Comparison of ENCODE assay signal across 8 cellular contexts in the genomic region with DNA sequence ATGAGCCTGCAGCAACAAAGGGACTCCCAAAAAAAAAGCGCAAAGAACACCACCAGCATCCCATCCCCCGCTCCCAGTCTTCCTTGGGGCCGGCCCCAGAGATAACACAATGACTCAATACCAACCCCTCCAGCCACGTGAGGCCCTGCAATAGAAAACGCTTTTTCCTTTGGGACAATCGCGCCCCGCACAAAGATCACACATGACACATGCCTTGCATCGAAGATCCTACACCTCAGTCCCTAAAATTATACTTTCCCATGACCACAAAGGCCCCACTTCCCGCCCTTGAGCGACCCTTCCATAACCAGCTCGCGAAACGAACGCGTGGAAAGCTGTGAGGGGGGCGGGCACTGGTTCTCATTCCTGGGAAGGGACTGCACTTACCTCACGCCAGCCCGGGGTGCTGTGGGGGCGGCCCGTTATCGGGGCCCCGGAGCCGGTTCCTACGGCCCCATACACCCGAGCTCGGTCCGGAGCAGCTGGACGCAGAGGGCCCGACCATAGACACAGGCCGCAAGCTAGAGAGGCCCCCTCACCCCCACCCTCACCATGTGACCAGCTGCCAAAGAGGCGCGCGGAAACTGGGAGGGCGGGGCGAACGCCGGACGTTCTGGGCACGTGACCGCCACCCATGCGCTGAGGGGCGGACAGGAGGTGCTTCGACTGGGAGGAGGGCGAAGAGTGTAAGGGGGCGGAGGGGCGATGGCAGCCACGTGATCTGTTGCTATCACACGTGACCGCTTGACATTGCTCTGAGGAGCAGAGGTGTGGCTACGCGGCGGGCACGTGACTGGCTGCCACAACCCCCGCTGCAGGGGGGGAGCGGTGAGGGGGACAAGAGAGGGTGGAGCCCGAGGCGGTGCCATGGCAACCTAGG. TPM values are rescaled to one million over a fixed set of nuclear protein-coding genes. Genes with fewer than 3 reads are reported as not detected.
DNase-seq lines count a peak whose midpoint lies in the region; ATAC-seq lines count a peak whose summit lies in the region.

Gene CDK4, minus strand, starts transcription at position 523 of the 880 bp plus-strand sequence. CDS start 593 bp downstream, outside the sequence.

- H3K27me3 Mint-ChIP-seq in effector memory CD8-positive, alpha-beta T cell: no peaks in the 10 kb centered on the region

- peak within 1 kb of the TSS; percentile 84 to 96 for H3K4me3 Mint-ChIP-seq in effector memory CD8-positive, alpha-beta T cell

- peaks cover 41% of the 10 kb centered on the region for H3K36me3 Mint-ChIP-seq in effector memory CD8-positive, alpha-beta T cell (ENCODE audit: insufficient read depth)

- peak; percentile 65 for ATAC-seq in GM21360 (IDR thresholded peaks at IDR 0.05; ENCODE audit: unreplicated experiment)
- peak; percentile 79 for ATAC-seq in effector memory CD8-positive, alpha-beta T cell (replicated peaks)

- DNase-seq in COLO668 (lab: John Stamatoyannopoulos, UW; ENCODE audit: unreplicated experiment) (peak; percentile 97), HT1080 (ENCODE audit: low read depth) (peak; percentile 100), NOMO-1 treated with DMSO at 0.1 percent for 48 hours (lab: John Stamatoyannopoulos, UW; ENCODE audit: unreplicated experiment) (peak; percentile 100), medulla oblongata (ENCODE audit: extremely low spot score) (peak; percentile 99)
- peak; percentile 97 to 99 for DNase-seq in activated CD8-positive, alpha-beta memory T cell treated with anti-CD3 and anti-CD28 coated beads for 4 hours (ENCODE audit: low read depth in 2 of 2)
- peak; percentile 98 to 99 (median 99) for DNase-seq in effector memory CD8-positive, alpha-beta T cell
- DNase-seq in stimulated activated CD8-positive, alpha-beta memory T cell treated with anti-CD3 and anti-CD28 coated beads, Interleukin-12 subunit alpha, Interleukin-12 subunit beta, amount 100 ng/mL, for 1 hour (ENCODE audit: low read depth): peak; percentile 97

- no peaks in the 10 kb centered on the region for H3K9me3 Mint-ChIP-seq in effector memory CD8-positive, alpha-beta T cell

- H3K27ac Mint-ChIP-seq in effector memory CD8-positive, alpha-beta T cell: peak within 1 kb of the TSS; percentile 86 to 89

- peaks cover 36 to 55% of the 10 kb centered on the region in 2 donors for H3K4me1 Mint-ChIP-seq in effector memory CD8-positive, alpha-beta T cell (ENCODE audit: low read depth in 2 of 2)

RNA-seq across cellular contexts. Expression of gene CDK4, which starts in this region (rescaled TPM):
- total RNA-seq in HT1080 (2014; rRNA removed; shearing (Covaris generic)): 442 and 461 TPM in 2 replicates
- 384 and 416 TPM in 2 replicates for polyA plus RNA-seq in HT1080 (2015; cell fraction: cytosol; rRNA removed)
- 191 and 212 TPM in 2 replicates for polyA plus RNA-seq in HT1080 (2015; cell fraction: nucleus; rRNA removed)

Comparison
In these comparisons a context has a peak if more than half of its experiments do, and no peak if none do; other contexts are left out.
1. Peak in every context shown above with its lines: DNase-seq and ATAC-seq.